ENCODE assay signal across 1 cellular context in the genomic region with DNA sequence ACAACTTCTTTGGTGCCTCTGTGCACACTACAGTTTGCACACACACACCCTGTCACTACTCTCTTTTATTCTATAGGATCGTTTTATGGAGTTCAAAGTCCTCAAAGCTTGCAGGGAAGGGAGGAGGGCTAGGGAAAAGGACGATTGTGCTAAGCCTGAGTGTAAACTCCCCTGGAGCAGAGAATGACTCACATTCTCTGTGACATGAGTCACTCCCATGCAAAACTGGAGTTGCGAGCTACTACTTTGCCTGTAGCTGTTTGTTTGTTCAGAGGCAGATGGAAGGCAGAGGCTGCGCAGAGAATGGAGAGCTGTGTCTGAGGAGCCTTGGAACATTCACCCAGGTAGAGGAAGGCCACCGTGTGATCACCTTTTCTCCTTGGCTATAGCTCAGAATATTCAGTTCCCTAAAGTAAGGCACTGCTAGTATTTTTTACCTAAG.
TF ChIP-seq lines count a peak whose summit lies in the region.

No MANE protein-coding gene starts in this region.

TF ChIP-seq in HepG2, 621 proteins besides CTCF, POLR2A, EP300 and RAD21 (continued from another document and continues in another):
- TF ChIP-seq, protein P1, sequence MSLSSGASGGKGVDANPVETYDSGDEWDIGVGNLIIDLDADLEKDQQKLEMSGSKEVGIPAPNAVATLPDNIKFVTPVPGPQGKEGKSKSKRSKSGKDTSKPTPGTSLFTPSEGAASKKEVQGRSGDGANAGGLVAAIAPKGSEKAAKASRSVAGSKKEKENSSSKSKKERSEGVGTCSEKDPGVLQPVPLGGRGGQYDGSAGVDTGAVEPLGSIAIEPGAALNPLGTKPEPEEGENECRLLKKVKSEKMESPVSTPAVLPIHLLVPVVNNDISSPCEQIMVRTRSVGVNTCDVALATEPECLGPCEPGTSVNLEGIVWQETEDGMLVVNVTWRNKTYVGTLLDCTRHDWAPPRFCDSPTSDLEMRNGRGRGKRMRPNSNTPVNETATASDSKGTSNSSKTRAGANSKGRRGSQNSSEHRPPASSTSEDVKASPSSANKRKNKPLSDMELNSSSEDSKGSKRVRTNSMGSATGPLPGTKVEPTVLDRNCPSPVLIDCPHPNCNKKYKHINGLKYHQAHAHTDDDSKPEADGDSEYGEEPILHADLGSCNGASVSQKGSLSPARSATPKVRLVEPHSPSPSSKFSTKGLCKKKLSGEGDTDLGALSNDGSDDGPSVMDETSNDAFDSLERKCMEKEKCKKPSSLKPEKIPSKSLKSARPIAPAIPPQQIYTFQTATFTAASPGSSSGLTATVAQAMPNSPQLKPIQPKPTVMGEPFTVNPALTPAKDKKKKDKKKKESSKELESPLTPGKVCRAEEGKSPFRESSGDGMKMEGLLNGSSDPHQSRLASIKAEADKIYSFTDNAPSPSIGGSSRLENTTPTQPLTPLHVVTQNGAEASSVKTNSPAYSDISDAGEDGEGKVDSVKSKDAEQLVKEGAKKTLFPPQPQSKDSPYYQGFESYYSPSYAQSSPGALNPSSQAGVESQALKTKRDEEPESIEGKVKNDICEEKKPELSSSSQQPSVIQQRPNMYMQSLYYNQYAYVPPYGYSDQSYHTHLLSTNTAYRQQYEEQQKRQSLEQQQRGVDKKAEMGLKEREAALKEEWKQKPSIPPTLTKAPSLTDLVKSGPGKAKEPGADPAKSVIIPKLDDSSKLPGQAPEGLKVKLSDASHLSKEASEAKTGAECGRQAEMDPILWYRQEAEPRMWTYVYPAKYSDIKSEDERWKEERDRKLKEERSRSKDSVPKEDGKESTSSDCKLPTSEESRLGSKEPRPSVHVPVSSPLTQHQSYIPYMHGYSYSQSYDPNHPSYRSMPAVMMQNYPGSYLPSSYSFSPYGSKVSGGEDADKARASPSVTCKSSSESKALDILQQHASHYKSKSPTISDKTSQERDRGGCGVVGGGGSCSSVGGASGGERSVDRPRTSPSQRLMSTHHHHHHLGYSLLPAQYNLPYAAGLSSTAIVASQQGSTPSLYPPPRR (CRISPR knock-in tag; IDR thresholded peaks at IDR 0.05; ENCODE audit: borderline replicate concordance) = peak; percentile 46; the same call in 1 of the 2 replicates
- TF ChIP-seq ZNF30 (CRISPR knock-in tag; IDR thresholded peaks at IDR 0.05) = no peak
- TF ChIP-seq ZNF567 (CRISPR knock-in tag; IDR thresholded peaks at IDR 0.05; ENCODE audit: borderline replicate concordance) = no peak
- TF ChIP-seq SP1 (IDR thresholded peaks at IDR 0.05) = no peak
- no peak for TF ChIP-seq SP1 (CRISPR knock-in tag; IDR thresholded peaks at IDR 0.05)
- 0 out of 2 replicates have a peak, but pooled peaks have one; percentile 31 for TF ChIP-seq ATF1 (CRISPR knock-in tag; IDR thresholded peaks at IDR 0.05)
- no peak for TF ChIP-seq GMEB2 (CRISPR knock-in tag; IDR thresholded peaks at IDR 0.05; ENCODE audit: low read depth)
- TF ChIP-seq IRX3 (CRISPR knock-in tag; IDR thresholded peaks at IDR 0.05; ENCODE audit: borderline replicate concordance, low read depth) = no peak
- TF ChIP-seq FOXP1 (IDR thresholded peaks at IDR 0.05) = no peak
- peak; percentile 61 for TF ChIP-seq FOXP1 (CRISPR knock-in tag; IDR thresholded peaks at IDR 0.05)
- TF ChIP-seq MIXL1 (CRISPR knock-in tag; IDR thresholded peaks at IDR 0.05) = peak; percentile 54; the same call in 1 of the 2 replicates
- TF ChIP-seq KDM5A (IDR thresholded peaks at IDR 0.05; ENCODE audit: borderline replicate concordance, low read length) = no peak
- no peak for TF ChIP-seq ZNF83 (CRISPR knock-in tag; IDR thresholded peaks at IDR 0.05; ENCODE audit: borderline replicate concordance)
- TF ChIP-seq ZNF343 (CRISPR knock-in tag; IDR thresholded peaks at IDR 0.05) = no peak
- TF ChIP-seq, protein P2, sequence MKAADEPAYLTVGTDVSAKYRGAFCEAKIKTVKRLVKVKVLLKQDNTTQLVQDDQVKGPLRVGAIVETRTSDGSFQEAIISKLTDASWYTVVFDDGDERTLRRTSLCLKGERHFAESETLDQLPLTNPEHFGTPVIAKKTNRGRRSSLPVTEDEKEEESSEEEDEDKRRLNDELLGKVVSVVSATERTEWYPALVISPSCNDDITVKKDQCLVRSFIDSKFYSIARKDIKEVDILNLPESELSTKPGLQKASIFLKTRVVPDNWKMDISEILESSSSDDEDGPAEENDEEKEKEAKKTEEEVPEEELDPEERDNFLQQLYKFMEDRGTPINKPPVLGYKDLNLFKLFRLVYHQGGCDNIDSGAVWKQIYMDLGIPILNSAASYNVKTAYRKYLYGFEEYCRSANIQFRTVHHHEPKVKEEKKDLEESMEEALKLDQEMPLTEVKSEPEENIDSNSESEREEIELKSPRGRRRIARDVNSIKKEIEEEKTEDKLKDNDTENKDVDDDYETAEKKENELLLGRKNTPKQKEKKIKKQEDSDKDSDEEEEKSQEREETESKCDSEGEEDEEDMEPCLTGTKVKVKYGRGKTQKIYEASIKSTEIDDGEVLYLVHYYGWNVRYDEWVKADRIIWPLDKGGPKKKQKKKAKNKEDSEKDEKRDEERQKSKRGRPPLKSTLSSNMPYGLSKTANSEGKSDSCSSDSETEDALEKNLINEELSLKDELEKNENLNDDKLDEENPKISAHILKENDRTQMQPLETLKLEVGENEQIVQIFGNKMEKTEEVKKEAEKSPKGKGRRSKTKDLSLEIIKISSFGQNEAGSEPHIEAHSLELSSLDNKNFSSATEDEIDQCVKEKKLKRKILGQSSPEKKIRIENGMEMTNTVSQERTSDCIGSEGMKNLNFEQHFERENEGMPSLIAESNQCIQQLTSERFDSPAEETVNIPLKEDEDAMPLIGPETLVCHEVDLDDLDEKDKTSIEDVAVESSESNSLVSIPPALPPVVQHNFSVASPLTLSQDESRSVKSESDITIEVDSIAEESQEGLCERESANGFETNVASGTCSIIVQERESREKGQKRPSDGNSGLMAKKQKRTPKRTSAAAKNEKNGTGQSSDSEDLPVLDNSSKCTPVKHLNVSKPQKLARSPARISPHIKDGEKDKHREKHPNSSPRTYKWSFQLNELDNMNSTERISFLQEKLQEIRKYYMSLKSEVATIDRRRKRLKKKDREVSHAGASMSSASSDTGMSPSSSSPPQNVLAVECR (CRISPR knock-in tag; IDR thresholded peaks at IDR 0.05; ENCODE audit: borderline replicate concordance) = peak; percentile 51; the same call in 1 of the 2 replicates
- TF ChIP-seq PHF21A (CRISPR knock-in tag; IDR thresholded peaks at IDR 0.05) = peak; percentile 86
- TF ChIP-seq HOXD1 (CRISPR knock-in tag; IDR thresholded peaks at IDR 0.05) = no peak
- TF ChIP-seq ERF (CRISPR knock-in tag; IDR thresholded peaks at IDR 0.05) = no peak
- 0 out of 2 replicates have a peak, but pooled peaks have one; percentile 20 for TF ChIP-seq ZNF646 (CRISPR knock-in tag; IDR thresholded peaks at IDR 0.05)
- no peak for TF ChIP-seq ZNF704 (CRISPR knock-in tag; IDR thresholded peaks at IDR 0.05; ENCODE audit: borderline replicate concordance)
- TF ChIP-seq REL (CRISPR knock-in tag; conservative IDR thresholded peaks at IDR 0.05) = no peak
- TF ChIP-seq SMYD3 (CRISPR knock-in tag; IDR thresholded peaks at IDR 0.05) = no peak
- no peak for TF ChIP-seq E2F1 (CRISPR knock-in tag; IDR thresholded peaks at IDR 0.05)
- TF ChIP-seq ZNF468 (CRISPR knock-in tag; IDR thresholded peaks at IDR 0.05) = no peak
- TF ChIP-seq ZNF431 (CRISPR knock-in tag; IDR thresholded peaks at IDR 0.05; ENCODE audit: borderline replicate concordance, low read depth) = no peak
- no peak for TF ChIP-seq NR2F6 (IDR thresholded peaks at IDR 0.05)
- TF ChIP-seq NR2F6 (CRISPR knock-in tag; IDR thresholded peaks at IDR 0.05) = no peak
- TF ChIP-seq ATAD3A (CRISPR knock-in tag; IDR thresholded peaks at IDR 0.05) = no peak
- TF ChIP-seq PAX8 (CRISPR knock-in tag; IDR thresholded peaks at IDR 0.05; ENCODE audit: borderline replicate concordance) = no peak
- TF ChIP-seq, protein P3, sequence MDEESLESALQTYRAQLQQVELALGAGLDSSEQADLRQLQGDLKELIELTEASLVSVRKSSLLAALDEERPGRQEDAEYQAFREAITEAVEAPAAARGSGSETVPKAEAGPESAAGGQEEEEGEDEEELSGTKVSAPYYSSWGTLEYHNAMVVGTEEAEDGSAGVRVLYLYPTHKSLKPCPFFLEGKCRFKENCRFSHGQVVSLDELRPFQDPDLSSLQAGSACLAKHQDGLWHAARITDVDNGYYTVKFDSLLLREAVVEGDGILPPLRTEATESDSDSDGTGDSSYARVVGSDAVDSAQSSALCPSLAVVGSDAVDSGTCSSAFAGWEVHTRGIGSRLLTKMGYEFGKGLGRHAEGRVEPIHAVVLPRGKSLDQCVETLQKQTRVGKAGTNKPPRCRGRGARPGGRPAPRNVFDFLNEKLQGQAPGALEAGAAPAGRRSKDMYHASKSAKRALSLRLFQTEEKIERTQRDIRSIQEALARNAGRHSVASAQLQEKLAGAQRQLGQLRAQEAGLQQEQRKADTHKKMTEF (CRISPR knock-in tag; IDR thresholded peaks at IDR 0.05) = 0 out of 2 replicates have a peak, but pooled peaks have one; percentile 55
- peak; percentile 51; the same call in 1 of the 2 replicates for TF ChIP-seq MEF2D (CRISPR knock-in tag; IDR thresholded peaks at IDR 0.05)
- no peak for TF ChIP-seq TBX3 (IDR thresholded peaks at IDR 0.05; ENCODE audit: borderline replicate concordance)
- peak; percentile 77; the same call in 1 of the 2 replicates for TF ChIP-seq PPARG (CRISPR knock-in tag; conservative IDR thresholded peaks at IDR 0.05)
- no peak for TF ChIP-seq MAF1 (CRISPR knock-in tag; IDR thresholded peaks at IDR 0.05; ENCODE audit: borderline replicate concordance)
- TF ChIP-seq, protein P4, sequence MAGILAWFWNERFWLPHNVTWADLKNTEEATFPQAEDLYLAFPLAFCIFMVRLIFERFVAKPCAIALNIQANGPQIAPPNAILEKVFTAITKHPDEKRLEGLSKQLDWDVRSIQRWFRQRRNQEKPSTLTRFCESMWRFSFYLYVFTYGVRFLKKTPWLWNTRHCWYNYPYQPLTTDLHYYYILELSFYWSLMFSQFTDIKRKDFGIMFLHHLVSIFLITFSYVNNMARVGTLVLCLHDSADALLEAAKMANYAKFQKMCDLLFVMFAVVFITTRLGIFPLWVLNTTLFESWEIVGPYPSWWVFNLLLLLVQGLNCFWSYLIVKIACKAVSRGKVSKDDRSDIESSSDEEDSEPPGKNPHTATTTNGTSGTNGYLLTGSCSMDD (CRISPR knock-in tag; IDR thresholded peaks at IDR 0.05) = no peak
- TF ChIP-seq MED8 (CRISPR knock-in tag; IDR thresholded peaks at IDR 0.05; ENCODE audit: insufficient replicate concordance) = no peak
